Comparison of ENCODE assay signal across 31 cellular contexts in genomic region chr1:63937623-63938022, GRCh38.
A peak's percentile ranks its signal among the peaks of the same experiment; 100 is the strongest.
DNase-seq lines count a peak whose midpoint lies in the region; ATAC-seq and TF ChIP-seq lines count a peak whose summit lies in the region.
"Had no signal": no experiment of that assay in that cellular context is flagged by ENCODE, and none has a peak within 500 bp of the region (broad histone marks: within the 10 kb centered on the region; RNA-seq: fewer than 3 reads in every experiment).

No MANE protein-coding gene starts in this region.

- peak overlapping the region; percentile 42 for H3K27ac ChIP-seq in mesenchymal stem cell (ENCODE audit: low read length, poor library complexity, severe bottlenecking)
- H3K27ac ChIP-seq in heart left ventricle = no peak overlapping the region
- H3K27ac ChIP-seq: A549, upper lobe of left lung, VCaP had no signal

- peak overlapping the region in 1 of 2 experiments; percentile 7 for H3K18ac ChIP-seq in mesenchymal stem cell (ENCODE audit: low read depth in 1 of 2, low read length in 2 of 2)

- H4K8ac ChIP-seq in mesenchymal stem cell (ENCODE audit: low read length) = no peak overlapping the region

- no peak overlapping the region for H3K14ac ChIP-seq in mesenchymal stem cell (ENCODE audit: low read length in 2 of 2)

- no peak overlapping the region for H3K4me3 ChIP-seq in mesenchymal stem cell (ENCODE audit: insufficient read depth in 1 of 2, low read depth in 1 of 2, low read length in 2 of 2)
- no peak overlapping the region for H3K4me3 ChIP-seq in heart left ventricle
- H3K4me3 ChIP-seq: A549, MG63, upper lobe of left lung had no signal

- TF ChIP-seq CTCF in heart left ventricle (IDR thresholded peaks at IDR 0.05) = no peak

- H3K36me3 ChIP-seq in mesenchymal stem cell (ENCODE audit: control insufficient read depth in 1 of 2, insufficient read depth in 2 of 2, low read depth in 1 of 2, low read length in 2 of 2) = no peaks in the 10 kb centered on the region
- H3K36me3 ChIP-seq in heart left ventricle = no peaks in the 10 kb centered on the region
- H3K36me3 ChIP-seq: MG63, upper lobe of left lung had no signal

- no peak overlapping the region for H2BK5ac ChIP-seq in mesenchymal stem cell (ENCODE audit: low read depth, low read length, poor library complexity, severe bottlenecking)

- no peak overlapping the region for H2BK15ac ChIP-seq in mesenchymal stem cell (ENCODE audit: low read depth, poor library complexity, severe bottlenecking)

- H3K23ac ChIP-seq in mesenchymal stem cell (ENCODE audit: low read length in 2 of 2) = no peak overlapping the region

- H2AFZ ChIP-seq in mesenchymal stem cell (ENCODE audit: low read depth, low read length) = no peak overlapping the region

- peaks cover 26% of the 10 kb centered on the region for H3K79me1 ChIP-seq in mesenchymal stem cell (replicated peaks; ENCODE audit: low read length, poor library complexity, severe bottlenecking)

- no peak for TF ChIP-seq POLR2A in heart left ventricle (IDR thresholded peaks at IDR 0.05)

- no peak overlapping the region for H4K91ac ChIP-seq in mesenchymal stem cell (ENCODE audit: low read length)

- DNase-seq in mesenchymal stem cell (no peak), H4 (ENCODE audit: low spot score) (no peak), heart left ventricle (no peak)
- DNase-seq in stimulated activated CD4-positive, alpha-beta T cell treated with anti-CD3 and anti-CD28 coated beads, Interleukin-15, amount 100 ng/mL, for 24 hours = no peak
- DNase-seq: activated CD4-positive, alpha-beta T cell treated with anti-CD3 and anti-CD28 coated beads, Interleukin-2, amount 10 ng/mL, durations not matched to agents 7 days and 5 days; activated CD8-positive, alpha-beta memory T cell treated with anti-CD3 and anti-CD28 coated beads, Interleukin-2, amount 10 ng/mL, durations not matched to agents 7 days and 5 days; activated naive CD4-positive, alpha-beta T cell treated with Interleukin-2 at 50 U/mL for 16 hours; activated T-cell treated with anti-CD3 and anti-CD28 coated beads, Interleukin-2, amount 50 U/mL, for 48 hours; CD4-positive, alpha-beta memory T cell; DMS 273 treated with DMSO at 0.1 percent for 48 hours; glutamatergic neuron; HCEC 1CT; islet precursor cell; KBM-7; left ventricle myocardium superior; MG63; natural killer cell; NCI-H1105 treated with DMSO at 0.1 percent for 48 hours; NCI-H2029; NCI-H2227 treated with DMSO at 0.1 percent for 48 hours; NCI-H526 treated with DMSO at 0.1 percent for 48 hours; Right ventricle myocardium superior; small intestine; stimulated activated CD4-positive, alpha-beta T cell treated with anti-CD3 and anti-CD28 coated beads, Interleukin-1b, Interleukin-23, amount 100 ng/mL, for 48 hours; upper lobe of left lung had no signal

- H3K4ac ChIP-seq in mesenchymal stem cell (ENCODE audit: low read depth in 1 of 2, low read length in 2 of 2) = no peak overlapping the region

- peak overlapping the region; percentile 82 for H2AK5ac ChIP-seq in mesenchymal stem cell (ENCODE audit: low read length, severe bottlenecking)

- H3K4me2 ChIP-seq in mesenchymal stem cell (ENCODE audit: low read length, poor library complexity, severe bottlenecking) = no peak overlapping the region
- H3K4me2 ChIP-seq: A549 had no signal

- H3K9me3 ChIP-seq in mesenchymal stem cell (ENCODE audit: control insufficient read depth, low read length) (no peaks in the 10 kb centered on the region), heart left ventricle (no peaks in the 10 kb centered on the region)
- H3K9me3 ChIP-seq: A549, MG63, upper lobe of left lung had no signal

- H3K4me1 ChIP-seq in mesenchymal stem cell (ENCODE audit: control insufficient read depth, insufficient read depth, low read depth, low read length) = peaks cover 7% of the 10 kb centered on the region
- peaks cover 0 to 24% (median 10%) of the 10 kb centered on the region in 12 donors for H3K4me1 ChIP-seq in heart left ventricle

- H2BK120ac ChIP-seq in mesenchymal stem cell (ENCODE audit: low read depth, low read length) = no peak overlapping the region

- peak; percentile 43 for ATAC-seq in GM18511 (IDR thresholded peaks at IDR 0.05; ENCODE audit: unreplicated experiment)
- peak; percentile 45 for ATAC-seq in GM21529 (IDR thresholded peaks at IDR 0.05; ENCODE audit: unreplicated experiment)
- peak; percentile 40 for ATAC-seq in HG03175 (IDR thresholded peaks at IDR 0.05; ENCODE audit: unreplicated experiment)
- ATAC-seq in heart left ventricle = no peak
- ATAC-seq in GM19455 (IDR thresholded peaks at IDR 0.05; ENCODE audit: unreplicated experiment) = no peak
- ATAC-seq: A549; activated CD8-positive, alpha-beta memory T cell treated with anti-CD3 and anti-CD28 coated beads, Interleukin-2, amount 10 ng/mL, durations not matched to agents 7 days and 5 days; left ventricle myocardium superior; natural killer cell had no signal

- H3K9ac ChIP-seq in mesenchymal stem cell (ENCODE audit: low read length) = no peak overlapping the region

- intact Hi-C loops in heart left ventricle (cut with DNase I) = loop anchor here in 7 of 10 donors (2.0 to 10.0 kb wide), 4 partner anchors 197 to 243 kb away; no protein-coding TSS in a partner anchor

- H3K27me3 ChIP-seq in mesenchymal stem cell (ENCODE audit: control insufficient read depth in 1 of 2, insufficient read depth in 1 of 2, low read length in 2 of 2) = no peaks in the 10 kb centered on the region
- H3K27me3 ChIP-seq in heart left ventricle = no peaks in the 10 kb centered on the region
- H3K27me3 ChIP-seq: MG63, upper lobe of left lung had no signal

- 62% methylated on average over 2 of the region's 2 CpGs for WGBS in mesenchymal stem cell
- WGBS in heart left ventricle, 4 donors = 16 to 54% (median 36%) methylated on average over 2 of the region's 2 CpGs

- H2BK12ac ChIP-seq in mesenchymal stem cell (ENCODE audit: low read length in 2 of 2) = no peak overlapping the region

Comparison
In these comparisons a context has a peak if more than half of its experiments do, and no peak if none do; other contexts are left out.
1. ATAC-seq: peak in GM18511 (single experiment), GM21529 (single experiment) and HG03175 (single experiment); none in heart left ventricle (0 of 4) and GM19455 (single experiment).